24 cellular contexts compared by ENCODE assay signal in genomic region chr5:167850901-167851300, GRCh38.
"Had no signal": no experiment of that assay in that cellular context is flagged by ENCODE, and none has a peak within 500 bp of the region (broad histone marks: within the 10 kb centered on the region; RNA-seq: fewer than 3 reads in every experiment).

No MANE protein-coding gene starts in this region.

- H3K27ac ChIP-seq: adrenal gland, colonic mucosa, foreskin keratinocyte, left lung, neural progenitor cell, thyroid gland, upper lobe of right lung had no signal

- ATAC-seq: activated CD4-positive, CD25-positive, alpha-beta regulatory T cell treated with anti-CD3 and anti-CD28 coated beads, Interleukin-2, amount 50 U/mL, for 24 hours; activated CD8-positive, alpha-beta T cell treated with anti-CD3 and anti-CD28 coated beads, Interleukin-2, amount 10 ng/mL, durations not matched to agents 7 days and 5 days; activated naive CD4-positive, alpha-beta T cell treated with anti-CD3 and anti-CD28 coated beads, Interleukin-2, amount 50 U/mL, for 72 hours; effector memory CD8-positive, alpha-beta T cell; foreskin keratinocyte; left lung; naive thymus-derived CD8-positive, alpha-beta T cell; stimulated activated naive CD8-positive, alpha-beta T cell treated with anti-CD3 and anti-CD28 coated beads, Interleukin-15, Interleukin-2, amounts not matched to agents 100 U/mL and 50 U/mL, for 24 hours; upper lobe of right lung had no signal

- H3K36me3 ChIP-seq: adrenal gland, colonic mucosa, left lung, neural progenitor cell, thyroid gland, upper lobe of right lung had no signal

- H3K4me3 Mint-ChIP-seq: activated CD4-positive, alpha-beta T cell treated with anti-CD3 and anti-CD28 coated beads, Interleukin-2, amount 10 ng/mL, durations not matched to agents 24 days and 14 days; activated CD8-positive, alpha-beta T cell treated with anti-CD3 and anti-CD28 coated beads, Interleukin-2, amount 10 ng/mL, durations not matched to agents 7 days and 5 days; activated T-helper 1 cell treated with anti-CD3 and anti-CD28 coated beads, Interleukin-12 subunit alpha, Interleukin-12 subunit beta, Interleukin-2, Interleukin-4 antibody, amounts not matched to agents 30 ng/mL and 10 ng/mL and 1 ng/mL, durations not matched to agents 14 hours and 24 hours and 36 hours; effector memory CD8-positive, alpha-beta T cell; immature natural killer cell; mesothelial cell of epicardium; naive thymus-derived CD8-positive, alpha-beta T cell; neural progenitor cell; T-helper 1 cell treated with Interleukin-12 subunit alpha and Interleukin-12 subunit beta and Interleukin-4 antibody, amounts not matched to agents 30 μg/mL and 1 μg/mL, for 36 hours had no signal

- H3K4me3 ChIP-seq: adrenal gland, colonic mucosa, dorsolateral prefrontal cortex, left lung, lung, neural progenitor cell, thyroid gland, upper lobe of right lung had no signal

- DNase-seq: activated CD4-positive, alpha-beta T cell treated with anti-CD3 and anti-CD28 coated beads, Interleukin-2, amount 10 ng/mL, durations not matched to agents 24 days and 14 days; activated CD8-positive, alpha-beta T cell treated with anti-CD3 and anti-CD28 coated beads, Interleukin-2, amount 10 ng/mL, durations not matched to agents 7 days and 5 days; adrenal gland; colonic mucosa; dorsolateral prefrontal cortex; effector memory CD8-positive, alpha-beta T cell; foreskin keratinocyte; immature natural killer cell; kidney glomerular epithelial cell; left lung; naive thymus-derived CD8-positive, alpha-beta T cell; retina; stimulated activated CD4-positive, alpha-beta T cell treated with anti-CD3 and anti-CD28 coated beads, Interleukin-4, amount 100 ng/mL, for 4 hours; stimulated activated naive CD8-positive, alpha-beta T cell treated with anti-CD3 and anti-CD28 coated beads, Interleukin-15, Interleukin-2, amounts not matched to agents 100 U/mL and 50 U/mL, for 24 hours; thyroid gland; upper lobe of right lung had no signal

- H3K27me3 ChIP-seq: adrenal gland, colonic mucosa, dorsolateral prefrontal cortex, foreskin keratinocyte, left lung, neural progenitor cell, thyroid gland, upper lobe of right lung had no signal

- H3K9me3 Mint-ChIP-seq: neural progenitor cell; T-helper 1 cell treated with Interleukin-12 subunit alpha and Interleukin-12 subunit beta and Interleukin-4 antibody, amounts not matched to agents 30 μg/mL and 1 μg/mL, for 36 hours had no signal

- H3K9ac ChIP-seq: neural progenitor cell had no signal

- H3K4me1 ChIP-seq: adrenal gland, colonic mucosa, foreskin keratinocyte, left lung, neural progenitor cell, thyroid gland, upper lobe of right lung had no signal

- H3K4me2 ChIP-seq: neural progenitor cell had no signal

- H2AFZ ChIP-seq: neural progenitor cell had no signal

- H3K27me3 Mint-ChIP-seq: activated CD4-positive, alpha-beta T cell treated with anti-CD3 and anti-CD28 coated beads, Interleukin-2, amount 10 ng/mL, durations not matched to agents 24 days and 14 days; effector memory CD8-positive, alpha-beta T cell had no signal

- H3K27ac Mint-ChIP-seq: activated CD4-positive, alpha-beta T cell treated with anti-CD3 and anti-CD28 coated beads, Interleukin-2, amount 10 ng/mL, durations not matched to agents 24 days and 14 days; activated CD8-positive, alpha-beta T cell treated with anti-CD3 and anti-CD28 coated beads, Interleukin-2, amount 10 ng/mL, durations not matched to agents 7 days and 5 days; activated naive CD4-positive, alpha-beta T cell treated with anti-CD3 and anti-CD28 coated beads, Interleukin-2, amount 50 U/mL, for 72 hours; activated T-helper 1 cell treated with anti-CD3 and anti-CD28 coated beads, Interleukin-12 subunit alpha, Interleukin-12 subunit beta, Interleukin-2, Interleukin-4 antibody, amounts not matched to agents 30 ng/mL and 10 ng/mL and 1 ng/mL, durations not matched to agents 14 hours and 24 hours and 36 hours; effector memory CD8-positive, alpha-beta T cell; immature natural killer cell; mesothelial cell of epicardium; naive thymus-derived CD8-positive, alpha-beta T cell; neural progenitor cell; progenitor cell of endocrine pancreas; T-helper 1 cell treated with Interleukin-12 subunit alpha and Interleukin-12 subunit beta and Interleukin-4 antibody, amounts not matched to agents 30 μg/mL and 1 μg/mL, for 36 hours had no signal

- H3K9me3 ChIP-seq: adrenal gland, colonic mucosa, left lung, thyroid gland, upper lobe of right lung had no signal

- H3K36me3 Mint-ChIP-seq: activated naive CD4-positive, alpha-beta T cell treated with anti-CD3 and anti-CD28 coated beads, Interleukin-2, amount 50 U/mL, for 72 hours; immature natural killer cell; naive thymus-derived CD8-positive, alpha-beta T cell had no signal

- H3K4me1 Mint-ChIP-seq: activated CD4-positive, alpha-beta T cell treated with anti-CD3 and anti-CD28 coated beads, Interleukin-2, amount 10 ng/mL, durations not matched to agents 24 days and 14 days; immature natural killer cell; mesothelial cell of epicardium; naive thymus-derived CD8-positive, alpha-beta T cell; neural progenitor cell had no signal
